8 cellular contexts compared by ENCODE assay signal in genomic region chr17:19386974-19387920, GRCh38. TPM values are rescaled to one million over a fixed set of nuclear protein-coding genes. Genes with fewer than 3 reads are reported as not detected.
DNase-seq lines count a peak whose midpoint lies in the region; ATAC-seq and TF ChIP-seq lines count a peak whose summit lies in the region.

Gene MFAP4 (minus strand): TSS chr17:19387190. CDS start chr17:19387155, 35 bp downstream.

- peak within 1 kb of the TSS; percentile 79 to 89 for H3K4ac ChIP-seq in mesenchymal stem cell (ENCODE audit: low read depth in 1 of 2, low read length in 2 of 2)

- H3K18ac ChIP-seq in mesenchymal stem cell (ENCODE audit: low read depth in 1 of 2, low read length in 2 of 2), result peak within 1 kb of the TSS; percentile 82 to 96

- peak within 1 kb of the TSS in 1 of 2 experiments; percentile 86 for H3K14ac ChIP-seq in mesenchymal stem cell (ENCODE audit: low read length in 2 of 2)

- H3K27ac ChIP-seq in mesenchymal stem cell (ENCODE audit: low read length, poor library complexity, severe bottlenecking), result peak within 1 kb of the TSS; percentile 28

- H2BK15ac ChIP-seq in mesenchymal stem cell (ENCODE audit: low read depth, poor library complexity, severe bottlenecking), result peak within 1 kb of the TSS; percentile 55

- DNase-seq in AG08395 (ENCODE audit: low spot score) (peak; percentile 86), NCI-H1436 treated with DMSO at 0.1 percent for 48 hours (lab: John Stamatoyannopoulos, UW) (peak; percentile 67), choroid plexus epithelial cell (ENCODE audit: low read depth) (peak; percentile 95), mesenchymal stem cell (peak; percentile 81), ureter (ENCODE audit: low spot score) (peak; percentile 83), activated gamma-delta T cell treated with Interleukin-2 at 50 U/mL for 16 hours (no peak)

- no peak for ATAC-seq in GM19023 (IDR thresholded peaks at IDR 0.05; ENCODE audit: unreplicated experiment)
- no peak for ATAC-seq in HG03432 (IDR thresholded peaks at IDR 0.05; ENCODE audit: unreplicated experiment)

- no peak within 1 kb of the TSS for H2AFZ ChIP-seq in mesenchymal stem cell (ENCODE audit: low read depth, low read length)

- peak within 1 kb of the TSS; percentile 30 for H3K4me2 ChIP-seq in mesenchymal stem cell (ENCODE audit: low read length, poor library complexity, severe bottlenecking)

- peak within 1 kb of the TSS; percentile 92 for H4K91ac ChIP-seq in mesenchymal stem cell (ENCODE audit: low read length)

- no peak for TF ChIP-seq CTCF in choroid plexus epithelial cell (conservative IDR thresholded peaks at IDR 0.05; ENCODE audit: low read depth, low read length)

- H3K4me1 ChIP-seq in mesenchymal stem cell (ENCODE audit: control insufficient read depth, insufficient read depth, low read depth, low read length), result peaks cover 33% of the 10 kb centered on the region

- peaks cover 18% of the 10 kb centered on the region for H3K79me1 ChIP-seq in mesenchymal stem cell (replicated peaks; ENCODE audit: low read length, poor library complexity, severe bottlenecking)

- peak within 1 kb of the TSS in 1 of 2 experiments; percentile 57 for H3K23ac ChIP-seq in mesenchymal stem cell (ENCODE audit: low read length in 2 of 2)

- no peak within 1 kb of the TSS for H2BK5ac ChIP-seq in mesenchymal stem cell (ENCODE audit: low read depth, low read length, poor library complexity, severe bottlenecking)

- peak within 1 kb of the TSS; percentile 89 to 92 for H2BK12ac ChIP-seq in mesenchymal stem cell (ENCODE audit: low read length in 2 of 2)

- H3K27me3 ChIP-seq in mesenchymal stem cell (ENCODE audit: control insufficient read depth in 1 of 2, insufficient read depth in 1 of 2, low read length in 2 of 2), result peaks cover 0 to 11% of the 10 kb centered on the region in 2 experiments

- H3K9ac ChIP-seq in mesenchymal stem cell (ENCODE audit: low read length), result peak within 1 kb of the TSS; percentile 72

- peak within 1 kb of the TSS; percentile 50 for H2AK5ac ChIP-seq in mesenchymal stem cell (ENCODE audit: low read length, severe bottlenecking)

- 9% methylated on average over 15 of the region's 22 CpGs for WGBS in mesenchymal stem cell

- peak within 1 kb of the TSS; percentile 8 for H2BK120ac ChIP-seq in mesenchymal stem cell (ENCODE audit: low read depth, low read length)

- no peaks in the 10 kb centered on the region for H3K9me3 ChIP-seq in mesenchymal stem cell (ENCODE audit: control insufficient read depth, low read length)

- peak within 1 kb of the TSS; percentile 64 for H3K4me3 ChIP-seq in choroid plexus epithelial cell (ENCODE audit: low read depth, low read length)
- H3K4me3 ChIP-seq in mesenchymal stem cell (ENCODE audit: insufficient read depth in 1 of 2, low read depth in 1 of 2, low read length in 2 of 2), result peak within 1 kb of the TSS in 1 of 2 experiments; percentile 69

- peaks cover 36 to 41% of the 10 kb centered on the region in 2 experiments for H3K36me3 ChIP-seq in mesenchymal stem cell (ENCODE audit: control insufficient read depth in 1 of 2, insufficient read depth in 2 of 2, low read depth in 1 of 2, low read length in 2 of 2)

- H4K8ac ChIP-seq in mesenchymal stem cell (ENCODE audit: low read length), result peak within 1 kb of the TSS; percentile 82

RNA-seq across cellular contexts. Expression of gene MFAP4, which starts in this region (rescaled TPM):
- 238 TPM for polyA plus RNA-seq in mesenchymal stem cell (2013, experiment 1 of 2)
- 237 TPM for polyA plus RNA-seq in mesenchymal stem cell (2013, experiment 2 of 2)
- 119 TPM for total RNA-seq in ureter
